ENCODE assay signal across 1 cellular context in the genomic region with DNA sequence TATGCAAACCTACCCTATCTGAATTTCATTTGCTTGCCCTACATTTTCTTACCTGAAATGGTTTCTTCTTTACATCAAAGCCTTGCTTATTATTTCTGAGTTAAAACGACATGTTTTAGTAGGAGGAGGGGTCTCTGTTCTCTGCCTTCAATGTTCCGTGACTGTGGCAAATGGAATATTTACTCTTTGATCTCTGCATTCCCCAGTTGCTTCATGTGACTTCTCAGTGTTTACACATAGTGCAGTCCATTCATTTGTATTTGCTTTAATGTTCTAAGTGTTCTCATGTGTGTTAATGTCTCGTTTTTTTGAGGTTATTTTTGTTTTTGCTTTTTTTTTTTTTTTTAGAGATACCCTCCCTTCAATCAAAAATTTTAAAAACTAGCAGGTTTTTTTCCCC.
TF ChIP-seq lines count a peak whose summit lies in the region.

No MANE protein-coding gene starts in this region.

TF ChIP-seq in HepG2, 621 proteins besides CTCF, POLR2A, EP300 and RAD21 (continued from another document and continues in another):
- TF ChIP-seq, protein P1, sequence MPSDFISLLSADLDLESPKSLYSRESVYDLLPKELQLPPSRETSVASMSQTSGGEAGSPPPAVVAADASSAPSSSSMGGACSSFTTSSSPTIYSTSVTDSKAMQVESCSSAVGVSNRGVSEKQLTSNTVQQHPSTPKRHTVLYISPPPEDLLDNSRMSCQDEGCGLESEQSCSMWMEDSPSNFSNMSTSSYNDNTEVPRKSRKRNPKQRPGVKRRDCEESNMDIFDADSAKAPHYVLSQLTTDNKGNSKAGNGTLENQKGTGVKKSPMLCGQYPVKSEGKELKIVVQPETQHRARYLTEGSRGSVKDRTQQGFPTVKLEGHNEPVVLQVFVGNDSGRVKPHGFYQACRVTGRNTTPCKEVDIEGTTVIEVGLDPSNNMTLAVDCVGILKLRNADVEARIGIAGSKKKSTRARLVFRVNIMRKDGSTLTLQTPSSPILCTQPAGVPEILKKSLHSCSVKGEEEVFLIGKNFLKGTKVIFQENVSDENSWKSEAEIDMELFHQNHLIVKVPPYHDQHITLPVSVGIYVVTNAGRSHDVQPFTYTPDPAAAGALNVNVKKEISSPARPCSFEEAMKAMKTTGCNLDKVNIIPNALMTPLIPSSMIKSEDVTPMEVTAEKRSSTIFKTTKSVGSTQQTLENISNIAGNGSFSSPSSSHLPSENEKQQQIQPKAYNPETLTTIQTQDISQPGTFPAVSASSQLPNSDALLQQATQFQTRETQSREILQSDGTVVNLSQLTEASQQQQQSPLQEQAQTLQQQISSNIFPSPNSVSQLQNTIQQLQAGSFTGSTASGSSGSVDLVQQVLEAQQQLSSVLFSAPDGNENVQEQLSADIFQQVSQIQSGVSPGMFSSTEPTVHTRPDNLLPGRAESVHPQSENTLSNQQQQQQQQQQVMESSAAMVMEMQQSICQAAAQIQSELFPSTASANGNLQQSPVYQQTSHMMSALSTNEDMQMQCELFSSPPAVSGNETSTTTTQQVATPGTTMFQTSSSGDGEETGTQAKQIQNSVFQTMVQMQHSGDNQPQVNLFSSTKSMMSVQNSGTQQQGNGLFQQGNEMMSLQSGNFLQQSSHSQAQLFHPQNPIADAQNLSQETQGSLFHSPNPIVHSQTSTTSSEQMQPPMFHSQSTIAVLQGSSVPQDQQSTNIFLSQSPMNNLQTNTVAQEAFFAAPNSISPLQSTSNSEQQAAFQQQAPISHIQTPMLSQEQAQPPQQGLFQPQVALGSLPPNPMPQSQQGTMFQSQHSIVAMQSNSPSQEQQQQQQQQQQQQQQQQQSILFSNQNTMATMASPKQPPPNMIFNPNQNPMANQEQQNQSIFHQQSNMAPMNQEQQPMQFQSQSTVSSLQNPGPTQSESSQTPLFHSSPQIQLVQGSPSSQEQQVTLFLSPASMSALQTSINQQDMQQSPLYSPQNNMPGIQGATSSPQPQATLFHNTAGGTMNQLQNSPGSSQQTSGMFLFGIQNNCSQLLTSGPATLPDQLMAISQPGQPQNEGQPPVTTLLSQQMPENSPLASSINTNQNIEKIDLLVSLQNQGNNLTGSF (CRISPR knock-in tag; IDR thresholded peaks at IDR 0.05), result no peak
- no peak for TF ChIP-seq RBAK (CRISPR knock-in tag; IDR thresholded peaks at IDR 0.05)
- TF ChIP-seq, protein P2, sequence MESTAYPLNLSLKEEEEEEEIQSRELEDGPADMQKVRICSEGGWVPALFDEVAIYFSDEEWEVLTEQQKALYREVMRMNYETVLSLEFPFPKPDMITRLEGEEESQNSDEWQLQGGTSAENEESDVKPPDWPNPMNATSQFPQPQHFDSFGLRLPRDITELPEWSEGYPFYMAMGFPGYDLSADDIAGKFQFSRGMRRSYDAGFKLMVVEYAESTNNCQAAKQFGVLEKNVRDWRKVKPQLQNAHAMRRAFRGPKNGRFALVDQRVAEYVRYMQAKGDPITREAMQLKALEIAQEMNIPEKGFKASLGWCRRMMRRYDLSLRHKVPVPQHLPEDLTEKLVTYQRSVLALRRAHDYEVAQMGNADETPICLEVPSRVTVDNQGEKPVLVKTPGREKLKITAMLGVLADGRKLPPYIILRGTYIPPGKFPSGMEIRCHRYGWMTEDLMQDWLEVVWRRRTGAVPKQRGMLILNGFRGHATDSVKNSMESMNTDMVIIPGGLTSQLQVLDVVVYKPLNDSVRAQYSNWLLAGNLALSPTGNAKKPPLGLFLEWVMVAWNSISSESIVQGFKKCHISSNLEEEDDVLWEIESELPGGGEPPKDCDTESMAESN (CRISPR knock-in tag; conservative IDR thresholded peaks at IDR 0.05), result no peak
- TF ChIP-seq YEATS4 (CRISPR knock-in tag; IDR thresholded peaks at IDR 0.05; ENCODE audit: borderline replicate concordance), result no peak
- TF ChIP-seq, protein P3, sequence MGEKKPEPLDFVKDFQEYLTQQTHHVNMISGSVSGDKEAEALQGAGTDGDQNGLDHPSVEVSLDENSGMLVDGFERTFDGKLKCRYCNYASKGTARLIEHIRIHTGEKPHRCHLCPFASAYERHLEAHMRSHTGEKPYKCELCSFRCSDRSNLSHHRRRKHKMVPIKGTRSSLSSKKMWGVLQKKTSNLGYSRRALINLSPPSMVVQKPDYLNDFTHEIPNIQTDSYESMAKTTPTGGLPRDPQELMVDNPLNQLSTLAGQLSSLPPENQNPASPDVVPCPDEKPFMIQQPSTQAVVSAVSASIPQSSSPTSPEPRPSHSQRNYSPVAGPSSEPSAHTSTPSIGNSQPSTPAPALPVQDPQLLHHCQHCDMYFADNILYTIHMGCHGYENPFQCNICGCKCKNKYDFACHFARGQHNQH (CRISPR knock-in tag; IDR thresholded peaks at IDR 0.05), result peak; percentile 47; the same call in 1 of the 2 replicates
- no peak for TF ChIP-seq ZNF326 (CRISPR knock-in tag; IDR thresholded peaks at IDR 0.05; ENCODE audit: borderline replicate concordance)
- TF ChIP-seq ZNF33B (CRISPR knock-in tag; IDR thresholded peaks at IDR 0.05), result no peak
- TF ChIP-seq, protein P4, sequence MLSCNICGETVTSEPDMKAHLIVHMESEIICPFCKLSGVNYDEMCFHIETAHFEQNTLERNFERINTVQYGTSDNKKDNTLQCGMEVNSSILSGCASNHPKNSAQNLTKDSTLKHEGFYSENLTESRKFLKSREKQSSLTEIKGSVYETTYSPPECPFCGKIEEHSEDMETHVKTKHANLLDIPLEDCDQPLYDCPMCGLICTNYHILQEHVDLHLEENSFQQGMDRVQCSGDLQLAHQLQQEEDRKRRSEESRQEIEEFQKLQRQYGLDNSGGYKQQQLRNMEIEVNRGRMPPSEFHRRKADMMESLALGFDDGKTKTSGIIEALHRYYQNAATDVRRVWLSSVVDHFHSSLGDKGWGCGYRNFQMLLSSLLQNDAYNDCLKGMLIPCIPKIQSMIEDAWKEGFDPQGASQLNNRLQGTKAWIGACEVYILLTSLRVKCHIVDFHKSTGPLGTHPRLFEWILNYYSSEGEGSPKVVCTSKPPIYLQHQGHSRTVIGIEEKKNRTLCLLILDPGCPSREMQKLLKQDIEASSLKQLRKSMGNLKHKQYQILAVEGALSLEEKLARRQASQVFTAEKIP (CRISPR knock-in tag; IDR thresholded peaks at IDR 0.05; ENCODE audit: borderline replicate concordance), result no peak
- TF ChIP-seq, protein P5, sequence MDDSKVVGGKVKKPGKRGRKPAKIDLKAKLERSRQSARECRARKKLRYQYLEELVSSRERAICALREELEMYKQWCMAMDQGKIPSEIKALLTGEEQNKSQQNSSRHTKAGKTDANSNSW (CRISPR knock-in tag; IDR thresholded peaks at IDR 0.05; ENCODE audit: borderline replicate concordance), result no peak
- TF ChIP-seq, protein P6, sequence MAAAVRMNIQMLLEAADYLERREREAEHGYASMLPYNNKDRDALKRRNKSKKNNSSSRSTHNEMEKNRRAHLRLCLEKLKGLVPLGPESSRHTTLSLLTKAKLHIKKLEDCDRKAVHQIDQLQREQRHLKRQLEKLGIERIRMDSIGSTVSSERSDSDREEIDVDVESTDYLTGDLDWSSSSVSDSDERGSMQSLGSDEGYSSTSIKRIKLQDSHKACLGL (CRISPR knock-in tag; IDR thresholded peaks at IDR 0.05), result no peak
- TF ChIP-seq, protein P7, sequence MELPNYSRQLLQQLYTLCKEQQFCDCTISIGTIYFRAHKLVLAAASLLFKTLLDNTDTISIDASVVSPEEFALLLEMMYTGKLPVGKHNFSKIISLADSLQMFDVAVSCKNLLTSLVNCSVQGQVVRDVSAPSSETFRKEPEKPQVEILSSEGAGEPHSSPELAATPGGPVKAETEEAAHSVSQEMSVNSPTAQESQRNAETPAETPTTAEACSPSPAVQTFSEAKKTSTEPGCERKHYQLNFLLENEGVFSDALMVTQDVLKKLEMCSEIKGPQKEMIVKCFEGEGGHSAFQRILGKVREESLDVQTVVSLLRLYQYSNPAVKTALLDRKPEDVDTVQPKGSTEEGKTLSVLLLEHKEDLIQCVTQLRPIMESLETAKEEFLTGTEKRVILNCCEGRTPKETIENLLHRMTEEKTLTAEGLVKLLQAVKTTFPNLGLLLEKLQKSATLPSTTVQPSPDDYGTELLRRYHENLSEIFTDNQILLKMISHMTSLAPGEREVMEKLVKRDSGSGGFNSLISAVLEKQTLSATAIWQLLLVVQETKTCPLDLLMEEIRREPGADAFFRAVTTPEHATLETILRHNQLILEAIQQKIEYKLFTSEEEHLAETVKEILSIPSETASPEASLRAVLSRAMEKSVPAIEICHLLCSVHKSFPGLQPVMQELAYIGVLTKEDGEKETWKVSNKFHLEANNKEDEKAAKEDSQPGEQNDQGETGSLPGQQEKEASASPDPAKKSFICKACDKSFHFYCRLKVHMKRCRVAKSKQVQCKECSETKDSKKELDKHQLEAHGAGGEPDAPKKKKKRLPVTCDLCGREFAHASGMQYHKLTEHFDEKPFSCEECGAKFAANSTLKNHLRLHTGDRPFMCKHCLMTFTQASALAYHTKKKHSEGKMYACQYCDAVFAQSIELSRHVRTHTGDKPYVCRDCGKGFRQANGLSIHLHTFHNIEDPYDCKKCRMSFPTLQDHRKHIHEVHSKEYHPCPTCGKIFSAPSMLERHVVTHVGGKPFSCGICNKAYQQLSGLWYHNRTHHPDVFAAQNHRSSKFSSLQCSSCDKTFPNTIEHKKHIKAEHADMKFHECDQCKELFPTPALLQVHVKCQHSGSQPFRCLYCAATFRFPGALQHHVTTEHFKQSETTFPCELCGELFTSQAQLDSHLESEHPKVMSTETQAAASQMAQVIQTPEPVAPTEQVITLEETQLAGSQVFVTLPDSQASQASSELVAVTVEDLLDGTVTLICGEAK (IDR thresholded peaks at IDR 0.05), result no peak
- TF ChIP-seq, protein P7 (CRISPR knock-in tag; IDR thresholded peaks at IDR 0.05), result no peak
- no peak for TF ChIP-seq SALL2 (CRISPR knock-in tag; IDR thresholded peaks at IDR 0.05)
- TF ChIP-seq ETV6 (CRISPR knock-in tag; conservative IDR thresholded peaks at IDR 0.05), result no peak
- TF ChIP-seq ZNF709 (CRISPR knock-in tag; IDR thresholded peaks at IDR 0.05), result no peak
- TF ChIP-seq ZNF558 (CRISPR knock-in tag; IDR thresholded peaks at IDR 0.05; ENCODE audit: borderline replicate concordance), result no peak
- TF ChIP-seq GABPA (IDR thresholded peaks at IDR 0.05; ENCODE audit: low read depth, low read length), result no peak
- TF ChIP-seq GABPA (CRISPR knock-in tag; IDR thresholded peaks at IDR 0.05; ENCODE audit: low read depth), result no peak
- TF ChIP-seq TCF7 (IDR thresholded peaks at IDR 0.05; ENCODE audit: low read depth), result peak; percentile 96
- TF ChIP-seq ZFP62 (CRISPR knock-in tag; IDR thresholded peaks at IDR 0.05), result no peak
- no peak for TF ChIP-seq ZNF773 (CRISPR knock-in tag; IDR thresholded peaks at IDR 0.05; ENCODE audit: borderline replicate concordance)
- no peak for TF ChIP-seq ZBTB1 (CRISPR knock-in tag; IDR thresholded peaks at IDR 0.05; ENCODE audit: borderline replicate concordance)
- TF ChIP-seq, protein P8, sequence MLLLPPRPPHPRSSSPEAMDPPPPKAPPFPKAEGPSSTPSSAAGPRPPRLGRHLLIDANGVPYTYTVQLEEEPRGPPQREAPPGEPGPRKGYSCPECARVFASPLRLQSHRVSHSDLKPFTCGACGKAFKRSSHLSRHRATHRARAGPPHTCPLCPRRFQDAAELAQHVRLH (CRISPR knock-in tag; IDR thresholded peaks at IDR 0.05; ENCODE audit: borderline replicate concordance, low read depth), result no peak
- peak; percentile 46; the same call in 1 of the 2 replicates for TF ChIP-seq NR2F2 (IDR thresholded peaks at IDR 0.05; ENCODE audit: borderline replicate concordance, low read depth)
- TF ChIP-seq, protein P9, sequence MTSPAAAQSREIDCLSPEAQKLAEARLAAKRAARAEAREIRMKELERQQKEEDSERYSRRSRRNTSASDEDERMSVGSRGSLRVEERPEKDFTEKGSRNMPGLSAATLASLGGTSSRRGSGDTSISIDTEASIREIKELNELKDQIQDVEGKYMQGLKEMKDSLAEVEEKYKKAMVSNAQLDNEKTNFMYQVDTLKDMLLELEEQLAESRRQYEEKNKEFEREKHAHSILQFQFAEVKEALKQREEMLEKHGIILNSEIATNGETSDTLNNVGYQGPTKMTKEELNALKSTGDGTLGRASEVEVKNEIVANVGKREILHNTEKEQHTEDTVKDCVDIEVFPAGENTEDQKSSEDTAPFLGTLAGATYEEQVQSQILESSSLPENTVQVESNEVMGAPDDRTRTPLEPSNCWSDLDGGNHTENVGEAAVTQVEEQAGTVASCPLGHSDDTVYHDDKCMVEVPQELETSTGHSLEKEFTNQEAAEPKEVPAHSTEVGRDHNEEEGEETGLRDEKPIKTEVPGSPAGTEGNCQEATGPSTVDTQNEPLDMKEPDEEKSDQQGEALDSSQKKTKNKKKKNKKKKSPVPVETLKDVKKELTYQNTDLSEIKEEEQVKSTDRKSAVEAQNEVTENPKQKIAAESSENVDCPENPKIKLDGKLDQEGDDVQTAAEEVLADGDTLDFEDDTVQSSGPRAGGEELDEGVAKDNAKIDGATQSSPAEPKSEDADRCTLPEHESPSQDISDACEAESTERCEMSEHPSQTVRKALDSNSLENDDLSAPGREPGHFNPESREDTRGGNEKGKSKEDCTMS (CRISPR knock-in tag; conservative IDR thresholded peaks at IDR 0.05), result no peak
- no peak for TF ChIP-seq RFX5 (IDR thresholded peaks at IDR 0.05; ENCODE audit: low read depth, low read length)
- no peak for TF ChIP-seq PAX8 (CRISPR knock-in tag; IDR thresholded peaks at IDR 0.05; ENCODE audit: borderline replicate concordance)
- no peak for TF ChIP-seq ZNF557 (CRISPR knock-in tag; IDR thresholded peaks at IDR 0.05)
- TF ChIP-seq SRF (IDR thresholded peaks at IDR 0.05; ENCODE audit: low read depth, low read length), result no peak
